Comparison of ENCODE assay signal across 10 cellular contexts in the genomic region with DNA sequence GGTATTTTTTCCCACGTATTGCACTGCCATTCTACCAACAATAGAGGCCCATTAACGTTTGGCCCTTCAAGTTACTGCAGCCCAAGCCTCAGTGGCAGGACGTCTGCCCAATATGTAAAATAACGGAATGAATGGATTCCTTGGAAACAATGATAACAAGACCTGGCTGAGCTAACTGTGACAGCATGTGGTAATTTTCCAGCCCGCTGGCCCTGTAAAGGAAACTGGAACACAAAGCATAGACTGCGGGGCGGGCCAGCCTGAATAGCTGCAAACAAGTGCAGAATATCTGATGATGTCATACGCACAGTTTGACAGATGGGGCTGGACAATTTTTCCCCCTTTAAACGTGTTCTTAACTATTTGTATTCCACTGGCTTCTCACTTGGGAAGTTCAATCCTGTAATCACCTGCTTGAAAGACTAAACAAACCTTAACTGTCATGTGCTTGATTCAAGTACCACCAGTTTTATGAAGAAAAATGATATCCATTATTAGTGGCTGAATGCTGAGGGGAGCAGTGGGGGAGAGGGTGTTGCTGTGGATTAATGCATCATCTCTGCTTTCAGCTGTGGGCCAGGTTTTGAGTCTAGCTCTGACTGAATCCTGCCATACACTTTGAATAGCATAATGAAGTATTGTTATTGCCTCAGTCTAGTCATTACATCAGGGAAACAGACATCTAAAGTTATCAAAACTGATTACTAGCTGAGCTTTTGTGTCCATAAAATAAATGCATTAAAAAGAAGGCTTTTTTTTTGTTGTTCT.
A peak's percentile ranks its signal among the peaks of the same experiment; 100 is the strongest.
DNase-seq lines count a peak whose midpoint lies in the region; ATAC-seq and TF ChIP-seq lines count a peak whose summit lies in the region.
"Had no signal": no experiment of that assay in that cellular context is flagged by ENCODE, and none has a peak within 500 bp of the region (broad histone marks: within the 10 kb centered on the region; RNA-seq: fewer than 3 reads in every experiment).

No MANE protein-coding gene starts in this region.

- H3K27ac Mint-ChIP-seq in type B pancreatic cell (no peak overlapping the region), progenitor cell of endocrine pancreas (no peak overlapping the region)

- TF ChIP-seq CTCF in type B pancreatic cell (conservative IDR thresholded peaks at IDR 0.05), result no peak
- no peak for TF ChIP-seq CTCF in progenitor cell of endocrine pancreas (IDR thresholded peaks at IDR 0.05; ENCODE audit: unreplicated experiment)

- peaks cover 10% of the 10 kb centered on the region for H3K4me1 Mint-ChIP-seq in type B pancreatic cell (ENCODE audit: unreplicated experiment)
- peaks cover 16% of the 10 kb centered on the region for H3K4me1 Mint-ChIP-seq in progenitor cell of endocrine pancreas (ENCODE audit: low read depth)

- H3K9me3 Mint-ChIP-seq in type B pancreatic cell, result no peaks in the 10 kb centered on the region
- H3K9me3 Mint-ChIP-seq in progenitor cell of endocrine pancreas (ENCODE audit: low read depth), result no peaks in the 10 kb centered on the region

- H3K27me3 Mint-ChIP-seq in type B pancreatic cell (no peaks in the 10 kb centered on the region), progenitor cell of endocrine pancreas (no peaks in the 10 kb centered on the region)

- H3K36me3 Mint-ChIP-seq in type B pancreatic cell (no peaks in the 10 kb centered on the region), progenitor cell of endocrine pancreas (ENCODE audit: insufficient read depth) (no peaks in the 10 kb centered on the region)

- DNase-seq in Ammon's horn (ENCODE audit: low spot score), result peak; percentile 98
- peak; percentile 88 for DNase-seq in NCI-H1694 treated with DMSO at 0.1 percent for 48 hours (lab: John Stamatoyannopoulos, UW)
- DNase-seq in cerebellar cortex (ENCODE audit: low spot score), result peak; percentile 97
- peak; percentile 41 for DNase-seq in iPS-NIHi7 (ENCODE audit: extremely low spot score)
- no peak for DNase-seq in type B pancreatic cell (ENCODE audit: extremely low spot score, unreplicated experiment)
- DNase-seq in progenitor cell of endocrine pancreas (ENCODE audit: low spot score, unreplicated experiment), result no peak
- no peak for DNase-seq in activated naive CD4-positive, alpha-beta T cell treated with anti-CD3 and anti-CD28 coated beads, Interleukin-2, amount 50 U/mL, for 16 hours
- DNase-seq: activated CD4-positive, alpha-beta T cell treated with anti-CD3 and anti-CD28 coated beads, Interleukin-2, amount 50 U/mL, for 48 hours; mesenchymal stem cell had no signal

- ATAC-seq in GM18907 (IDR thresholded peaks at IDR 0.05; ENCODE audit: unreplicated experiment), result no peak

- H3K4me3 Mint-ChIP-seq in type B pancreatic cell (no peak overlapping the region), progenitor cell of endocrine pancreas (ENCODE audit: low read depth) (no peak overlapping the region)

Comparison
In these comparisons a context has a peak if more than half of its experiments do, and no peak if none do; other contexts are left out.
1. DNase-seq: peak in Ammon's horn (single experiment), NCI-H1694 treated with DMSO at 0.1 percent for 48 hours (single experiment), cerebellar cortex (single experiment) and iPS-NIHi7 (single experiment); none in type B pancreatic cell (single experiment), progenitor cell of endocrine pancreas (single experiment) and activated naive CD4-positive, alpha-beta T cell treated with anti-CD3 and anti-CD28 coated beads, Interleukin-2, amount 50 U/mL, for 16 hours (single experiment).